12 cellular contexts compared by ENCODE assay signal in genomic region chrX:135384161-135384836, GRCh38. TPM values are rescaled to one million over a fixed set of nuclear protein-coding genes. Genes with fewer than 3 reads are reported as not detected.
DNase-seq lines count a peak whose midpoint lies in the region; ATAC-seq lines count a peak whose summit lies in the region.
"Had no signal": no experiment of that assay in that cellular context is flagged by ENCODE, and none has a peak within 500 bp of the region (broad histone marks: within the 10 kb centered on the region; RNA-seq: fewer than 3 reads in every experiment).

No MANE protein-coding gene starts in this region.

- H3K4me3 Mint-ChIP-seq in activated naive CD8-positive, alpha-beta T cell treated with anti-CD3 and anti-CD28 coated beads for 36 hours, result peak overlapping the region; percentile 37
- H3K4me3 Mint-ChIP-seq: stimulated activated memory B cell treated with anti-CD40 and anti-IgM and Interleukin-4, amounts not matched to agents 10 μg/mL and 1 μg/mL and 100 μg/mL, for 72 hours had no signal

- no peaks in the 10 kb centered on the region for H3K4me1 ChIP-seq in Karpas-422 (ENCODE audit: low read length)
- H3K4me1 ChIP-seq: colonic mucosa, right lobe of liver had no signal

- H3K36me3 Mint-ChIP-seq in activated naive CD8-positive, alpha-beta T cell treated with anti-CD3 and anti-CD28 coated beads for 36 hours, result peaks cover 10% of the 10 kb centered on the region
- H3K36me3 Mint-ChIP-seq: stimulated activated memory B cell treated with anti-CD40 and anti-IgM and Interleukin-4, amounts not matched to agents 10 μg/mL and 1 μg/mL and 100 μg/mL, for 72 hours had no signal

- no peak overlapping the region for H2AFZ ChIP-seq in Karpas-422 (ENCODE audit: low read length)

- no peak overlapping the region for H3K4me2 ChIP-seq in Karpas-422 (ENCODE audit: low read depth, low read length, poor library complexity, severe bottlenecking)

- no peaks in the 10 kb centered on the region for H3K9me2 ChIP-seq in Karpas-422 (replicated peaks; ENCODE audit: insufficient read depth, low read length)

- H4K20me1 ChIP-seq in Karpas-422 (ENCODE audit: insufficient read depth, low read depth, low read length), result no peaks in the 10 kb centered on the region

- H3K36me3 ChIP-seq in Karpas-422 (ENCODE audit: insufficient read depth, low read length), result no peaks in the 10 kb centered on the region
- H3K36me3 ChIP-seq: colonic mucosa, right lobe of liver had no signal

- peak; percentile 61 for ATAC-seq in HG03460 (IDR thresholded peaks at IDR 0.05; ENCODE audit: unreplicated experiment)
- ATAC-seq: right lobe of liver; stimulated activated memory B cell treated with anti-CD40 and anti-IgM and Interleukin-4, amounts not matched to agents 10 μg/mL and 1 μg/mL and 100 μg/mL, for 72 hours had no signal

- no peaks in the 10 kb centered on the region for H3K79me2 ChIP-seq in Karpas-422 (ENCODE audit: low read length)

- no peak overlapping the region for H3K9ac ChIP-seq in Karpas-422 (ENCODE audit: low read length)

- H3K9me3 ChIP-seq in Karpas-422 (ENCODE audit: low read length), result no peaks in the 10 kb centered on the region
- H3K9me3 ChIP-seq: colonic mucosa, right lobe of liver had no signal

- no peak overlapping the region for H3K27ac ChIP-seq in Karpas-422 (ENCODE audit: low read length)
- H3K27ac ChIP-seq: colonic mucosa, right lobe of liver had no signal

- no peaks in the 10 kb centered on the region for H3K9me3 Mint-ChIP-seq in activated naive CD8-positive, alpha-beta T cell treated with anti-CD3 and anti-CD28 coated beads for 36 hours
- H3K9me3 Mint-ChIP-seq: stimulated activated memory B cell treated with anti-CD40 and anti-IgM and Interleukin-4, amounts not matched to agents 10 μg/mL and 1 μg/mL and 100 μg/mL, for 72 hours had no signal

- no peaks in the 10 kb centered on the region for H3K27me3 ChIP-seq in Karpas-422 (ENCODE audit: low read length)
- H3K27me3 ChIP-seq: colonic mucosa, right lobe of liver had no signal

- peaks cover 39% of the 10 kb centered on the region for H3K4me1 Mint-ChIP-seq in activated naive CD8-positive, alpha-beta T cell treated with anti-CD3 and anti-CD28 coated beads for 36 hours
- H3K4me1 Mint-ChIP-seq: stimulated activated memory B cell treated with anti-CD40 and anti-IgM and Interleukin-4, amounts not matched to agents 10 μg/mL and 1 μg/mL and 100 μg/mL, for 72 hours had no signal

- H3K27me3 Mint-ChIP-seq in activated naive CD8-positive, alpha-beta T cell treated with anti-CD3 and anti-CD28 coated beads for 36 hours, result no peaks in the 10 kb centered on the region
- H3K27me3 Mint-ChIP-seq: stimulated activated memory B cell treated with anti-CD40 and anti-IgM and Interleukin-4, amounts not matched to agents 10 μg/mL and 1 μg/mL and 100 μg/mL, for 72 hours had no signal

- peak; percentile 19 to 25 for DNase-seq in activated CD4-positive, alpha-beta T cell treated with anti-CD3 and anti-CD28 coated beads for 4 hours
- DNase-seq in activated naive CD8-positive, alpha-beta T cell treated with anti-CD3 and anti-CD28 coated beads for 36 hours, result peak; percentile 6
- peak; percentile 3 to 11 for DNase-seq in stimulated activated CD8-positive, alpha-beta memory T cell treated with anti-CD3 and anti-CD28 coated beads, Interleukin-15, amount 100 ng/mL, for 48 hours (ENCODE audit: low read depth in 2 of 2)
- DNase-seq in COLO829 (ENCODE audit: low spot score), result no peak
- DNase-seq in SIG-M5 (lab: John Stamatoyannopoulos, UW), result no peak
- no peak for DNase-seq in Karpas-422
- DNase-seq: colonic mucosa, DMS 273 treated with DMSO at 0.1 percent for 48 hours, NCI-H446 treated with DMSO at 0.1 percent for 48 hours, right lobe of liver had no signal

- H3K4me3 ChIP-seq in Karpas-422 (ENCODE audit: low read length), result no peak overlapping the region
- H3K4me3 ChIP-seq: colonic mucosa, right lobe of liver had no signal

- H3K27ac Mint-ChIP-seq in activated naive CD8-positive, alpha-beta T cell treated with anti-CD3 and anti-CD28 coated beads for 36 hours, result peak overlapping the region; percentile 85
- H3K27ac Mint-ChIP-seq: stimulated activated memory B cell treated with anti-CD40 and anti-IgM and Interleukin-4, amounts not matched to agents 10 μg/mL and 1 μg/mL and 100 μg/mL, for 72 hours had no signal

RNA-seq across cellular contexts. Expression of gene SMIM10L2A, which starts 37.4 kb away (rescaled TPM):
- total RNA-seq in activated naive CD8-positive, alpha-beta T cell treated with anti-CD3 and anti-CD28 coated beads for 36 hours, result under 1 TPM; 0.31 to 0.38 TPM
- 0.11 and 0.79 TPM in 2 replicates for total RNA-seq in Karpas-422 (2014; rRNA removed; shearing (Covaris generic); ENCODE audit: low replicate concordance)

RNA-seq across cellular contexts. Expression of gene ZNF449, which starts 39.7 kb away (rescaled TPM):
- 1 to 10 TPM in 1 of 2 experiments, under 1 TPM in 1; 0.98 to 1.1 TPM for total RNA-seq in activated naive CD8-positive, alpha-beta T cell treated with anti-CD3 and anti-CD28 coated beads for 36 hours
- 2.6 and 5.9 TPM in 2 replicates for total RNA-seq in Karpas-422 (2014; rRNA removed; shearing (Covaris generic); ENCODE audit: low replicate concordance)

RNA-seq across cellular contexts. Expression of gene ZNF75D, which starts 40.4 kb away (rescaled TPM):
- total RNA-seq in activated naive CD8-positive, alpha-beta T cell treated with anti-CD3 and anti-CD28 coated beads for 36 hours, result 1 to 10 TPM; 3.5 to 3.8 TPM
- 8.5 TPM in 2 replicates for total RNA-seq in Karpas-422 (2014; rRNA removed; shearing (Covaris generic); ENCODE audit: low replicate concordance)

Comparison
In these comparisons a context has a peak if more than half of its experiments do, and no peak if none do; other contexts are left out.
1. DNase-seq: peak in activated CD4-positive, alpha-beta T cell treated with anti-CD3 and anti-CD28 coated beads for 4 hours (2 of 2), activated naive CD8-positive, alpha-beta T cell treated with anti-CD3 and anti-CD28 coated beads for 36 hours (single experiment) and stimulated activated CD8-positive, alpha-beta memory T cell treated with anti-CD3 and anti-CD28 coated beads, Interleukin-15, amount 100 ng/mL, for 48 hours (2 of 2); none in COLO829 (single experiment), SIG-M5 (single experiment) and Karpas-422 (single experiment).